ENCODE assay signal across 11 cellular contexts in genomic region chr6:169520104-169520503, GRCh38.
DNase-seq lines count a peak whose midpoint lies in the region; ATAC-seq, FAIRE-seq and TF ChIP-seq lines count a peak whose summit lies in the region.
"Had no signal": no experiment of that assay in that cellular context is flagged by ENCODE, and none has a peak within 500 bp of the region (broad histone marks: within the 10 kb centered on the region; RNA-seq: fewer than 3 reads in every experiment).

No MANE protein-coding gene starts in this region.

- H3K9me3 ChIP-seq in PC-3 (ENCODE audit: low read length) = no peaks in the 10 kb centered on the region

- intact Hi-C loops in PC-3 (cut with micrococcal nuclease) = no loop called here

- no peaks in the 10 kb centered on the region for H3K79me2 ChIP-seq in PC-3 (ENCODE audit: low read length)

- H3K4me1 ChIP-seq in PC-3 (ENCODE audit: insufficient read depth, low read length) = no peaks in the 10 kb centered on the region

- FAIRE-seq in endometrium (lab: Jason Lieb, UNC) = peak; percentile 46

- BruUV-seq in PC-3 (replicated peaks; lab: Mats Ljungman, UMichigan) = no TSS peak

- no peaks in the 10 kb centered on the region for H4K20me1 ChIP-seq in PC-3 (ENCODE audit: low read length)

- H3K36me3 ChIP-seq in PC-3 (ENCODE audit: low read depth, low read length) = no peaks in the 10 kb centered on the region

- no peak overlapping the region for H3K27ac ChIP-seq in PC-3 (ENCODE audit: low read length)
- H3K27ac ChIP-seq: PC-9 had no signal

- no peak overlapping the region for H2AFZ ChIP-seq in PC-3 (ENCODE audit: low read length)
- H2AFZ ChIP-seq: PC-9 had no signal

- TF ChIP-seq CTCF in GM10248 (IDR thresholded peaks at IDR 0.05; ENCODE audit: control extremely low read depth, extremely low read depth, low read depth, missing control alignments) (peak; percentile 2), PC-3 (conservative IDR thresholded peaks at IDR 0.05; ENCODE audit: low read depth, low read length) (peak; percentile 42; the same call in 1 of the 2 replicates)

- H3K4me2 ChIP-seq in PC-3 (ENCODE audit: low read length) = no peak overlapping the region
- H3K4me2 ChIP-seq: PC-9 had no signal

- POLR2A ChIA-PET in GM10248 (lab: Yijun Ruan, JAX) = no interaction called here
- POLR2A ChIA-PET in PC-3 (lab: Charles Lee; ENCODE audit: unreplicated experiment) = no interaction called here

- no peaks in the 10 kb centered on the region for H3F3A ChIP-seq in PC-3 (ENCODE audit: low read length, unreplicated experiment)

- H3K9me2 ChIP-seq in PC-3 (replicated peaks; ENCODE audit: low read length) = no peaks in the 10 kb centered on the region

- DNase-seq in GM10248 (ENCODE audit: extremely low spot score) (no peak), PC-3 (no peak), renal cortical epithelial cell (ENCODE audit: low read depth) (peak; percentile 19), COLO829 (ENCODE audit: low spot score) (no peak), putamen (ENCODE audit: low spot score) (no peak)
- DNase-seq: natural killer cell; NCI-H1092 treated with DMSO at 0.1 percent for 48 hours; PC-9; stimulated activated naive CD8-positive, alpha-beta T cell treated with anti-CD3 and anti-CD28 coated beads, Interleukin-15, amount 100 ng/mL, for 72 hours had no signal

- H3K4me3 ChIP-seq in PC-3 (ENCODE audit: low read length) = no peak overlapping the region
- H3K4me3 ChIP-seq: PC-9 had no signal

- no peaks in the 10 kb centered on the region for H3K27me3 ChIP-seq in PC-3 (ENCODE audit: low read length)

- H3K9ac ChIP-seq in PC-3 (ENCODE audit: low read length) = no peak overlapping the region

- ATAC-seq in PC-3 (no peak), HG03521 (IDR thresholded peaks at IDR 0.05; ENCODE audit: unreplicated experiment) (no peak)
- ATAC-seq: natural killer cell; stimulated activated naive CD8-positive, alpha-beta T cell treated with anti-CD3 and anti-CD28 coated beads, Interleukin-15, amount 100 ng/mL, for 72 hours had no signal

- CTCF ChIA-PET in GM10248 (lab: Yijun Ruan, JAX) (interaction anchor here (1.0 kb wide), 1 partner anchor 628 kb away, joined by 3 read pairs; no protein-coding TSS in a partner anchor), PC-3 (lab: Charles Lee) (no interaction called here)
